Comparison of ENCODE assay signal across 11 cellular contexts in the genomic region with DNA sequence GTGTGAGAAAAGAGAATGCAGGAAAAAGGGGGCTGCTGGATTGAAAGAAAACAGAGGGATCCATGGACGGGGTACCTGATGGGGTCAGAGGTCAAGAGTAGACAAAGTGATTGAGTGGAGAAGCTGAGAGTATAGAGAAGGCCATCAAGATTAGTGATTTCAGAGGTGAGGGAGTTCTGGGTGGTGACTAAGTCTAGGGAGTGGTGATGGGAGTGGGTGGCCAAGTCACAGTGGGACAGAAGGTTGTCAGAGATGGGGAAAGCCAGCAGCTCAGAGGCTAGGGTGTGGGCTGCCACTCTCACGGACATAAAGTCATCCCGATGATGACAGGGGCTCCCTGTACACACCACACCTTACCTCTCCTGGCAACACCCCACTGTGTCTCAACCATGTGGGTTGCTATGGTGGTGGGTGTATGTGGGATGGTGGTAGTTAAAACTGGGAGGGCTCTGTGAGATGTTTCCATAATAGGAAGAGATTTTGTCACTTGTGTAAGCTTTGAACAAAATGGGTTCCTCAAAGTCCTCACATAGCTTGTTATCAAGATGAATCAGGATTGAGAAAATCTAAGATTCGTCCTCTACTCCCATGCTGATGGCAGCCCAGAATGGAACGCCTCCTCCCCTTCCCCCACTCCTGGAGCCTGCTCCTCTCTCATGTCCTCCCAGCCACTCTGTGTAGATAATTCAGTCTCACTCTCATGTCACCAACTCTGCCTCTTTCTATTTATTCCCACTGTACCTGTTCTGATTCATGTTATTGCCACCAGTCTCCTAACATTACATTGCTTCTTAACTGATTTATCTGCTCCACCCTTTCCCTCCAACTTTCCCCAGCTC. TPM values are rescaled to one million over a fixed set of nuclear protein-coding genes. Genes with fewer than 3 reads are reported as not detected.
A peak's percentile ranks its signal among the peaks of the same experiment; 100 is the strongest.
DNase-seq lines count a peak whose midpoint lies in the region; ATAC-seq and TF ChIP-seq lines count a peak whose summit lies in the region.
"Had no signal": no experiment of that assay in that cellular context is flagged by ENCODE, and none has a peak within 500 bp of the region (broad histone marks: within the 10 kb centered on the region; RNA-seq: fewer than 3 reads in every experiment).

No MANE protein-coding gene starts in this region.

- no peak overlapping the region for H3K4me3 Mint-ChIP-seq in T-helper 1 cell treated with Interleukin-12 subunit alpha and Interleukin-12 subunit beta and Interleukin-4 antibody, amounts not matched to agents 30 μg/mL and 1 μg/mL, for 36 hours
- H3K4me3 Mint-ChIP-seq in activated CD8-positive, alpha-beta T cell treated with anti-CD3 and anti-CD28 coated beads for 36 hours, result no peak overlapping the region
- H3K4me3 Mint-ChIP-seq: WTC11 had no signal

- H3K4me1 ChIP-seq in heart right ventricle (peaks cover 9 to 69% (median 38%) of the 10 kb centered on the region in 9 donors), psoas muscle (peaks cover 6% of the 10 kb centered on the region)

- POLR2A ChIA-PET in activated CD8-positive, alpha-beta T cell treated with anti-CD3 and anti-CD28 coated beads for 36 hours (lab: Charles Lee), result interaction anchor here (1.1 to 2.5 kb wide), 8 partner anchors 10 to 100 kb away, joined by 3 to 11 read pairs (median 7); a partner anchor contains a TSS

- no peaks in the 10 kb centered on the region for H3K36me3 Mint-ChIP-seq in T-helper 1 cell treated with Interleukin-12 subunit alpha and Interleukin-12 subunit beta and Interleukin-4 antibody, amounts not matched to agents 30 μg/mL and 1 μg/mL, for 36 hours (ENCODE audit: low read depth)
- H3K36me3 Mint-ChIP-seq in activated CD8-positive, alpha-beta T cell treated with anti-CD3 and anti-CD28 coated beads for 36 hours (ENCODE audit: low read depth), result no peaks in the 10 kb centered on the region
- H3K36me3 Mint-ChIP-seq: WTC11 had no signal

- H3K9me3 ChIP-seq in heart right ventricle (no peaks in the 10 kb centered on the region), psoas muscle (no peaks in the 10 kb centered on the region)
- H3K9me3 ChIP-seq: ovary had no signal

- intact Hi-C loops in activated CD8-positive, alpha-beta T cell treated with anti-CD3 and anti-CD28 coated beads for 36 hours (cut with micrococcal nuclease), result no loop called here
- intact Hi-C loops in heart right ventricle (cut with DNase I), result loop anchor here in 1 of 10 donors (5.0 kb wide), 1 partner anchor 38 kb away; no protein-coding TSS in a partner anchor
- intact Hi-C loops in psoas muscle (cut with DNase I), result no loop called here

- 76 to 77% methylated on average over 5 of the region's 5 CpGs for WGBS in heart right ventricle, 2 donors
- 91 to 97% (median 91%) methylated on average over 5 of the region's 5 CpGs for WGBS in psoas muscle, 3 donors

- peaks cover 28% of the 10 kb centered on the region for H3K4me1 Mint-ChIP-seq in T-helper 1 cell treated with Interleukin-12 subunit alpha and Interleukin-12 subunit beta and Interleukin-4 antibody, amounts not matched to agents 30 μg/mL and 1 μg/mL, for 36 hours (ENCODE audit: low read depth)
- H3K4me1 Mint-ChIP-seq in activated CD8-positive, alpha-beta T cell treated with anti-CD3 and anti-CD28 coated beads for 36 hours (ENCODE audit: low read depth), result peaks cover 34% of the 10 kb centered on the region
- H3K4me1 Mint-ChIP-seq: WTC11 had no signal

- H3K27me3 Mint-ChIP-seq in T-helper 1 cell treated with Interleukin-12 subunit alpha and Interleukin-12 subunit beta and Interleukin-4 antibody, amounts not matched to agents 30 μg/mL and 1 μg/mL, for 36 hours (ENCODE audit: low read depth), result no peaks in the 10 kb centered on the region
- no peaks in the 10 kb centered on the region for H3K27me3 Mint-ChIP-seq in activated CD8-positive, alpha-beta T cell treated with anti-CD3 and anti-CD28 coated beads for 36 hours

- no peaks in the 10 kb centered on the region for H3K9me3 Mint-ChIP-seq in T-helper 1 cell treated with Interleukin-12 subunit alpha and Interleukin-12 subunit beta and Interleukin-4 antibody, amounts not matched to agents 30 μg/mL and 1 μg/mL, for 36 hours
- no peaks in the 10 kb centered on the region for H3K9me3 Mint-ChIP-seq in activated CD8-positive, alpha-beta T cell treated with anti-CD3 and anti-CD28 coated beads for 36 hours
- H3K9me3 Mint-ChIP-seq: WTC11 had no signal

- H3K27ac Mint-ChIP-seq in T-helper 1 cell treated with Interleukin-12 subunit alpha and Interleukin-12 subunit beta and Interleukin-4 antibody, amounts not matched to agents 30 μg/mL and 1 μg/mL, for 36 hours, result peak overlapping the region; percentile 26
- H3K27ac Mint-ChIP-seq in activated CD8-positive, alpha-beta T cell treated with anti-CD3 and anti-CD28 coated beads for 36 hours, result peak overlapping the region; percentile 79
- H3K27ac Mint-ChIP-seq: WTC11 had no signal

- H3K4me3 ChIP-seq in heart right ventricle (no peak overlapping the region), psoas muscle (no peak overlapping the region)
- H3K4me3 ChIP-seq: ovary had no signal

- peak; percentile 85 for ATAC-seq in activated CD8-positive, alpha-beta T cell treated with anti-CD3 and anti-CD28 coated beads for 36 hours
- ATAC-seq in heart right ventricle, result peak in 5 of 8 donors; percentile 11 to 77 (median 60)
- ATAC-seq in HG03196 (IDR thresholded peaks at IDR 0.05; ENCODE audit: unreplicated experiment), result no peak
- no peak for ATAC-seq in psoas muscle
- no peak for ATAC-seq in HG02981 (IDR thresholded peaks at IDR 0.05; ENCODE audit: unreplicated experiment)
- ATAC-seq: WTC11 had no signal

- CTCF ChIA-PET in activated CD8-positive, alpha-beta T cell treated with anti-CD3 and anti-CD28 coated beads for 36 hours (lab: Charles Lee), result interaction anchor here (0.7 to 4.1 kb wide), 6 partner anchors 9 to 344 kb away, joined by 3 to 21 read pairs (median 4); a partner anchor contains a TSS

- no peak for TF ChIP-seq CTCF in activated CD8-positive, alpha-beta T cell treated with anti-CD3 and anti-CD28 coated beads for 36 hours (IDR thresholded peaks at IDR 0.05)
- TF ChIP-seq CTCF in heart right ventricle (IDR thresholded peaks at IDR 0.05) (no peak), psoas muscle (IDR thresholded peaks at IDR 0.05) (no peak)

- H3K27ac ChIP-seq in heart right ventricle (no peak overlapping the region), psoas muscle (no peak overlapping the region)
- H3K27ac ChIP-seq: 22Rv1, ovary had no signal

- H3K27me3 ChIP-seq in heart right ventricle (no peaks in the 10 kb centered on the region), psoas muscle (ENCODE audit: insufficient read depth in 3 of 3, low read length in 2 of 3) (no peaks in the 10 kb centered on the region)
- H3K27me3 ChIP-seq: ovary had no signal

- H3K36me3 ChIP-seq in heart right ventricle (no peaks in the 10 kb centered on the region), psoas muscle (ENCODE audit: insufficient read depth in 1 of 2, low read depth in 1 of 2) (no peaks in the 10 kb centered on the region)
- H3K36me3 ChIP-seq: ovary had no signal

- DNase-seq in T-helper 1 cell (no peak), heart right ventricle (no peak), psoas muscle (no peak)
- DNase-seq in activated CD8-positive, alpha-beta T cell treated with anti-CD3 and anti-CD28 coated beads for 36 hours, result peak; percentile 82
- peak; percentile 27 to 43 for DNase-seq in stimulated activated CD8-positive, alpha-beta memory T cell treated with anti-CD3 and anti-CD28 coated beads, Interleukin-4, amount 100 ng/mL, for 4 hours (ENCODE audit: low read depth in 2 of 2, low spot score in 1 of 2)
- DNase-seq: ovary had no signal

RNA-seq across cellular contexts. Expression of a gene that starts 20.3 kb away (rescaled TPM):
- total RNA-seq in activated CD8-positive, alpha-beta T cell treated with anti-CD3 and anti-CD28 coated beads for 36 hours, result 10 to 100 TPM; 28.3 to 33.3 TPM
- total RNA-seq in heart right ventricle (10 to 100 TPM in 6 of 10 donors, 1 to 10 TPM in 4; 6.3 to 26.2 (median 12.3) TPM), psoas muscle (10 to 100 TPM in 3 of 4 donors, 1 to 10 TPM in 1; 7.9 to 14.7 (median 10.6) TPM)
- polyA plus RNA-seq in heart right ventricle (10 to 100 TPM; 11.5 to 15.1 TPM), psoas muscle (10 to 100 TPM in 1 of 3 donors, 1 to 10 TPM in 2; 3.7 to 13.8 (median 6.3) TPM)

Comparison
In these comparisons a context has a peak if more than half of its experiments do, and no peak if none do; other contexts are left out.
1. DNase-seq: peak in activated CD8-positive, alpha-beta T cell treated with anti-CD3 and anti-CD28 coated beads for 36 hours (single experiment) and stimulated activated CD8-positive, alpha-beta memory T cell treated with anti-CD3 and anti-CD28 coated beads, Interleukin-4, amount 100 ng/mL, for 4 hours (2 of 2); none in T-helper 1 cell (0 of 5), heart right ventricle (0 of 2) and psoas muscle (0 of 2).
2. ATAC-seq: peak in activated CD8-positive, alpha-beta T cell treated with anti-CD3 and anti-CD28 coated beads for 36 hours (single experiment) and heart right ventricle (5 of 8); none in HG03196 (single experiment), psoas muscle (0 of 4) and HG02981 (single experiment).